22 cellular contexts compared by ENCODE assay signal in the genomic region with DNA sequence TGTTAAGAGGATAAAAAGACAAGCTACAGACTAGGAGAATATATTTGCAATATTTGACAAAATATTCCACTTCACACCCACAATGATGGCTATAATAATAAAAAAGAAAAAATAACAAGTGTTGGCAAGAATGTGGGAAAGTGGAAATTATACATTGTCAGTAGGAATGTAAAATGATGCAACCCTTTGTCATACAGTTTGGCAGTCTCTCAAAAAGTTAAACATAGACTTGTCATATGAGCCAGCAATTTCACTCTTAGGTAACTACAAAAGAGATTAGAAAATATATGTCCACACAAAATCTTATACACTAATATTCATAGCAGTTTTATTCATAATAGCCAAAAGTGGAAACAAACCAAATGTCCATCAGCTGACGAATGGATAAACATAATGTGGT. TPM values are rescaled to one million over a fixed set of nuclear protein-coding genes. Genes with fewer than 3 reads are reported as not detected.
DNase-seq lines count a peak whose midpoint lies in the region; ATAC-seq and TF ChIP-seq lines count a peak whose summit lies in the region.
"Had no signal": no experiment of that assay in that cellular context is flagged by ENCODE, and none has a peak within 500 bp of the region (broad histone marks: within the 10 kb centered on the region; RNA-seq: fewer than 3 reads in every experiment).

No MANE protein-coding gene starts in this region.

- no TSS peak for BruUV-seq in MCF 10A (replicated peaks; lab: Mats Ljungman, UMichigan)

- no peaks in the 10 kb centered on the region for H3K36me3 Mint-ChIP-seq in MCF 10A (ENCODE audit: insufficient read depth, unreplicated experiment)
- H3K36me3 Mint-ChIP-seq: CD4-positive, alpha-beta memory T cell had no signal

- H3K4me1 Mint-ChIP-seq in MCF 10A (ENCODE audit: insufficient read depth, unreplicated experiment) = no peaks in the 10 kb centered on the region

- H3K9me3 ChIP-seq in breast epithelium = no peaks in the 10 kb centered on the region
- H3K9me3 ChIP-seq: Caco-2 had no signal

- CTCF ChIA-PET in MCF 10A (lab: Yijun Ruan, JAX) = no interaction called here

- peaks cover 35% of the 10 kb centered on the region for H3K27me3 Mint-ChIP-seq in MCF 10A (ENCODE audit: insufficient read depth, unreplicated experiment)
- H3K27me3 Mint-ChIP-seq: CD4-positive, alpha-beta memory T cell had no signal

- ATAC-seq in GM19397 (IDR thresholded peaks at IDR 0.05; ENCODE audit: unreplicated experiment) (no peak), GM18909 (IDR thresholded peaks at IDR 0.05; ENCODE audit: poor library complexity, unreplicated experiment) (no peak), GM21619 (IDR thresholded peaks at IDR 0.05; ENCODE audit: unreplicated experiment) (no peak)

- H3K27ac Mint-ChIP-seq in MCF 10A (ENCODE audit: low read depth, unreplicated experiment) = no peak overlapping the region

- no peak overlapping the region for H3K27ac ChIP-seq in breast epithelium
- H3K27ac ChIP-seq: 22Rv1; BLaER1 treated with 17β-estradiol and CSF1 and Interleukin-3, amounts not matched to agents 10 nM and 100 nM had no signal

- POLR2A ChIA-PET in MCF 10A (lab: Yijun Ruan, JAX) = no interaction called here

- no peaks in the 10 kb centered on the region for H3K9me3 Mint-ChIP-seq in MCF 10A (ENCODE audit: unreplicated experiment)

- no peaks in the 10 kb centered on the region for H3K4me1 ChIP-seq in breast epithelium
- H3K4me1 ChIP-seq: Caco-2 had no signal

- no peak for TF ChIP-seq POLR2A in breast epithelium (IDR thresholded peaks at IDR 0.05)

- H3K4me3 Mint-ChIP-seq in MCF 10A (ENCODE audit: unreplicated experiment) = no peak overlapping the region
- H3K4me3 Mint-ChIP-seq: CD4-positive, alpha-beta memory T cell had no signal

- H3K4me3 ChIP-seq in breast epithelium (no peak overlapping the region), fibroblast of mammary gland (ENCODE audit: control insufficient read depth, low read depth, low read length) (no peak overlapping the region)
- H3K4me3 ChIP-seq: BLaER1 treated with 17β-estradiol and CSF1 and Interleukin-3, amounts not matched to agents 10 nM and 100 nM had no signal

- DNase-seq in MCF 10A (ENCODE audit: unreplicated experiment) (peak; percentile 34), breast epithelium (ENCODE audit: low spot score in 2 of 2) (no peak), RKO (ENCODE audit: low spot score) (peak; percentile 50), fibroblast of mammary gland (ENCODE audit: low read depth) (peak; percentile 15), iPS-NIHi7 (ENCODE audit: extremely low spot score) (no peak)
- DNase-seq: ACHN; Caco-2; CD4-positive, alpha-beta memory T cell; DND-41; KG1; NCI-H1105; NCI-H146; NCI-H2029 treated with DMSO at 0.1 percent for 48 hours; NCI-H2171; NCI-H345; NCI-H526; Right ventricle myocardium superior had no signal

- no peaks in the 10 kb centered on the region for H3K36me3 ChIP-seq in breast epithelium
- H3K36me3 ChIP-seq: BLaER1 treated with 17β-estradiol and CSF1 and Interleukin-3, amounts not matched to agents 10 nM and 100 nM had no signal

- TF ChIP-seq CTCF in MCF 10A (IDR thresholded peaks at IDR 0.05; ENCODE audit: unreplicated experiment) = no peak
- no peak for TF ChIP-seq CTCF in breast epithelium (IDR thresholded peaks at IDR 0.05)
- no peak for TF ChIP-seq CTCF in fibroblast of mammary gland (conservative IDR thresholded peaks at IDR 0.05; ENCODE audit: control insufficient read depth, insufficient read depth, low read depth, low read length)

- peaks cover 0 to 31% of the 10 kb centered on the region in 2 donors for H3K27me3 ChIP-seq in breast epithelium

- intact Hi-C loops in MCF 10A (cut with micrococcal nuclease) = loop anchor here (10.0 kb wide), 1 partner anchor 58 kb away; no protein-coding TSS in a partner anchor
- intact Hi-C loops in breast epithelium (cut with DNase I; ENCODE audit: low total_unique reads) = no loop called here

RNA-seq across cellular contexts. Expression of a gene that starts 5.2 kb away (rescaled TPM):
- total RNA-seq in MCF 10A (2022) = 2.2 TPM in 2 replicates
- 1 to 10 TPM; 3.8 to 5.6 (median 4.2) TPM for total RNA-seq in breast epithelium

Comparison
In these comparisons a context has a peak if more than half of its experiments do, and no peak if none do; other contexts are left out.
1. DNase-seq: peak in MCF 10A (single experiment), RKO (single experiment) and fibroblast of mammary gland (single experiment); none in breast epithelium (0 of 2) and iPS-NIHi7 (single experiment).